In the genomic region with DNA sequence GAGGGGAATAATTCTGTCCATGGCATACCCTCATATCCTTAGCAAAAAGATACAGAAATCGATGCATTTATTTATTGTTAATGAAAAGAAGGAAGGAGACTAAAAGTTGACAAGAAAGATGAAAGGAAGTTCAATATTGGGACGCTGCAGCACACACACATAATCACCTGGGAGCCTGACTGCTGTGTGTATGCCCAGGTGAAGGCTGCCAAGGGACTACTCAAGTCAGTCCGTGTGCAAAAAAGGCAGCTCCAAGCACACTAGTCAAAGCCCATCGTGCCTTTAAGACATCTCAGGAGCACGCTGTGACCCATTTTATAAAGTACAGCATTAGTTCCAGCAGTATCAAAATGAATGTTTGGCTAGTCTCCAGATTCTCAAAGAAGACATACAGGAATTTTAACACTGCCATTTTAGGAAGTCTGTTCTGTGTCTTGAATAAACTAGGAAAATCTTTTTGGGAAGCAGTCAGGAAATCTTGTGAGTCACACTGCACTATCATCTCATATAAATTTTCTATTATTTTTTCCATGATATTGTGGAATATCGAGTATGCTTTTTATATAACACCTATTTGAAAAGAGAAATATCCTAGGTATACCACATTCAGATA, we compare ENCODE assay signal across 28 cellular contexts.
"Had no signal": no experiment of that assay in that cellular context is flagged by ENCODE, and none has a peak within 500 bp of the region (broad histone marks: within the 10 kb centered on the region; RNA-seq: fewer than 3 reads in every experiment).

No MANE protein-coding gene starts in this region.

- H3K4me1 ChIP-seq: heart right ventricle, lower lobe of right lung, psoas muscle, right atrium auricular region, thyroid gland, upper lobe of left lung had no signal

- H3K27me3 ChIP-seq: heart right ventricle, neutrophil, ovary, right atrium auricular region, stomach, testis, thyroid gland, transverse colon, upper lobe of left lung had no signal

- H3K9me3 ChIP-seq: lower lobe of right lung, neutrophil, ovary, psoas muscle, right atrium auricular region, testis, thyroid gland, transverse colon, upper lobe of left lung had no signal

- FAIRE-seq: keratinocyte had no signal

- H3K27ac ChIP-seq: heart right ventricle, lower lobe of right lung, neutrophil, ovary, psoas muscle, right atrium auricular region, skin epidermis, stomach, testis, thyroid gland, upper lobe of left lung had no signal

- H3K36me3 ChIP-seq: heart right ventricle, lower lobe of right lung, neutrophil, ovary, right atrium auricular region, stomach, thyroid gland, transverse colon, upper lobe of left lung had no signal

- H3K4me3 ChIP-seq: heart right ventricle, lower lobe of right lung, ovary, psoas muscle, right atrium auricular region, skin epidermis, stomach, testis, thyroid gland, transverse colon, upper lobe of left lung had no signal

- DNase-seq: heart right ventricle; hippocampal formation; kidney glomerular epithelial cell; left cardiac atrium; left ventricle myocardium superior; lower lobe of right lung; mammary epithelial cell; mesenchymal stem cell; naive thymus-derived CD8-positive, alpha-beta T cell; ovary; psoas muscle; stimulated activated CD4-positive, alpha-beta T cell treated with anti-CD3 and anti-CD28 coated beads, Interleukin-12 subunit alpha, Interleukin-12 subunit beta, amount 100 ng/mL, for 4 hours; stimulated activated CD4-positive, alpha-beta T cell treated with anti-CD3 and anti-CD28 coated beads, Interleukin-15, amount 100 ng/mL, for 24 hours; stimulated activated CD4-positive, alpha-beta T cell treated with anti-CD3 and anti-CD28 coated beads, Interleukin-2, amount 100 ng/mL, for 24 hours; stimulated activated CD4-positive, alpha-beta T cell treated with anti-CD3 and anti-CD28 coated beads, Interleukin-4, amount 100 ng/mL, for 1 hour; stimulated activated naive B cell treated with anti-CD40 and anti-IgM and Interleukin-4, amounts not matched to agents 10 μg/mL and 1 μg/mL and 100 μg/mL, for 72 hours; stimulated activated naive CD8-positive, alpha-beta T cell treated with anti-CD3 and anti-CD28 coated beads, Interleukin-15, Interleukin-2, amounts not matched to agents 100 U/mL and 50 U/mL, for 24 hours; stomach; testis; thyroid gland; transverse colon; upper lobe of left lung had no signal

- ATAC-seq: heart right ventricle; left cardiac atrium; left lobe of liver; left ventricle myocardium superior; lower lobe of right lung; naive thymus-derived CD8-positive, alpha-beta T cell; psoas muscle; sciatic nerve; stimulated activated naive B cell treated with anti-CD40 and anti-IgM and Interleukin-4, amounts not matched to agents 10 μg/mL and 1 μg/mL and 100 μg/mL, for 72 hours; stimulated activated naive CD8-positive, alpha-beta T cell treated with anti-CD3 and anti-CD28 coated beads, Interleukin-15, Interleukin-2, amounts not matched to agents 100 U/mL and 50 U/mL, for 24 hours had no signal
